Comparison of ENCODE assay signal across 13 cellular contexts in the genomic region with DNA sequence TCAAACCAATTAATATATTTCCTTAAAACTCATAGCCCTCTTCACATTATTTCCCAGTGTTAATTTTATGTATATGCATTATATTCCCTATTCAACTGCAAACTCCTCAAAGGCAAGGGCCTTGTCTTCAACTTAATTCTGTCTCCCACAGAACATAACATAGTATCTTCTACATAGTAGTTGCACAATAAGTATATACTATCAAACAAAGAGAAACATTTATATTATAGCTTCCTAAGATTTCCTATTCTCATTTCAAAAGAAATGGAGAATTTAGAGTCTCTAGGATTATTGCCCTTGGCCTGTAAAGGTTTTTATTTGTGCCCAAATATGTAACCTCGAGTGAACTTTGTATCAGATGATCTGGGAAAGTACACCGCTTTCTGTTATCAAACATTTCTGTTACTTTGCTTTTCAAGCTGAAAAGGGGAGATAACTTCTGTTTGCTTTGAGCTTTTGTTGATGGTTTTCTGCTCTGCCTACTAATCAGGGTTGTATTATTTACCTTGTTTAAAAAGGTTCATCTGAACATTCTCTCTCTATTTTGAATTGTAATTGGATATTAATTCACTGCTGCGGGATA.
DNase-seq lines count a peak whose midpoint lies in the region; ATAC-seq and TF ChIP-seq lines count a peak whose summit lies in the region.
"Had no signal": no experiment of that assay in that cellular context is flagged by ENCODE, and none has a peak within 500 bp of the region (broad histone marks: within the 10 kb centered on the region; RNA-seq: fewer than 3 reads in every experiment).

No MANE protein-coding gene starts in this region.

- no peak for DNase-seq in activated CD4-positive, alpha-beta memory T cell treated with anti-CD3 and anti-CD28 coated beads for 36 hours
- no peak for DNase-seq in activated CD4-positive, alpha-beta memory T cell treated with anti-CD3 and anti-CD28 coated beads, Interleukin-2, amount 10 ng/mL, durations not matched to agents 7 days and 5 days
- DNase-seq in WTC11 (ENCODE audit: low spot score) (no peak), suprapubic skin (ENCODE audit: low spot score in 2 of 2) (no peak), MM.1S (no peak), 8988T (no peak), HuH-7.5 (ENCODE audit: low spot score) (no peak)
- DNase-seq: anterior cingulate cortex, esophagus squamous epithelium, left cardiac atrium, posterior cingulate gyrus, upper lobe of left lung had no signal

- CTCF ChIA-PET in activated CD4-positive, alpha-beta memory T cell treated with anti-CD3 and anti-CD28 coated beads for 36 hours (lab: Charles Lee), result interaction anchor here (1.2 kb wide), 2 partner anchors 74 to 216 kb away, joined by 3 read pairs; no protein-coding TSS in a partner anchor
- CTCF ChIA-PET in activated CD4-positive, alpha-beta memory T cell treated with anti-CD3 and anti-CD28 coated beads, Interleukin-2, amount 10 ng/mL, durations not matched to agents 7 days and 5 days (lab: Charles Lee), result interaction anchor here (1.4 kb wide), 2 partner anchors 12 to 16 kb away, joined by 3 to 8 read pairs; no protein-coding TSS in a partner anchor
- CTCF ChIA-PET in WTC11 (lab: Charles Lee), result interaction anchor here (1.9 kb wide), 1 partner anchor 27 kb away, joined by 5 read pairs; no protein-coding TSS in a partner anchor

- H3K4me3 ChIP-seq in iPS-20b (ENCODE audit: low read length) (no peak overlapping the region), suprapubic skin (no peak overlapping the region), MM.1S (ENCODE audit: low read length) (no peak overlapping the region)
- H3K4me3 ChIP-seq: esophagus squamous epithelium, upper lobe of left lung had no signal

- no peak overlapping the region for H2AFZ ChIP-seq in MM.1S (ENCODE audit: low read length)

- no peaks in the 10 kb centered on the region; the same call in 1 of the 2 replicates for H3F3A ChIP-seq in MM.1S (ENCODE audit: insufficient read depth, low read length)

- no peak for ATAC-seq in WTC11

- POLR2A ChIA-PET in activated CD4-positive, alpha-beta memory T cell treated with anti-CD3 and anti-CD28 coated beads for 36 hours (lab: Charles Lee), result interaction anchor here (0.6 to 0.8 kb wide), 2 partner anchors 68 to 95 kb away, joined by 3 read pairs; no protein-coding TSS in a partner anchor
- POLR2A ChIA-PET in activated CD4-positive, alpha-beta memory T cell treated with anti-CD3 and anti-CD28 coated beads, Interleukin-2, amount 10 ng/mL, durations not matched to agents 7 days and 5 days (lab: Charles Lee), result interaction anchor here (1.1 kb wide), 1 partner anchor 29 kb away, joined by 3 read pairs; no protein-coding TSS in a partner anchor
- POLR2A ChIA-PET in WTC11 (lab: Charles Lee), result no interaction called here

- peaks cover 95% of the 10 kb centered on the region for H3K79me2 ChIP-seq in MM.1S (ENCODE audit: low read length)

- H3K9me3 ChIP-seq in iPS-20b (ENCODE audit: insufficient read depth, low read depth, low read length), result no peaks in the 10 kb centered on the region
- H3K9me3 ChIP-seq in suprapubic skin, result no peaks in the 10 kb centered on the region
- H3K9me3 ChIP-seq in MM.1S (replicated peaks; ENCODE audit: insufficient read depth, low read length), result no peaks in the 10 kb centered on the region
- H3K9me3 ChIP-seq: esophagus squamous epithelium, upper lobe of left lung had no signal

- WGBS in suprapubic skin, result 44% methylated on average over 3 of the region's 3 CpGs

- peaks cover 42% of the 10 kb centered on the region for H3K36me3 Mint-ChIP-seq in activated CD4-positive, alpha-beta memory T cell treated with anti-CD3 and anti-CD28 coated beads for 36 hours
- peaks cover 71% of the 10 kb centered on the region for H3K36me3 Mint-ChIP-seq in activated CD4-positive, alpha-beta memory T cell treated with anti-CD3 and anti-CD28 coated beads, Interleukin-2, amount 10 ng/mL, durations not matched to agents 7 days and 5 days (ENCODE audit: low read depth)
- H3K36me3 Mint-ChIP-seq in WTC11, result peaks cover 23% of the 10 kb centered on the region

- H3K4me1 ChIP-seq in iPS-20b (ENCODE audit: insufficient read depth, low read length) (peaks cover 29% of the 10 kb centered on the region), suprapubic skin (peaks cover 20% of the 10 kb centered on the region), MM.1S (ENCODE audit: low read length) (no peaks in the 10 kb centered on the region)

- H3K27ac Mint-ChIP-seq in activated CD4-positive, alpha-beta memory T cell treated with anti-CD3 and anti-CD28 coated beads for 36 hours, result peak overlapping the region; percentile 34
- H3K27ac Mint-ChIP-seq in activated CD4-positive, alpha-beta memory T cell treated with anti-CD3 and anti-CD28 coated beads, Interleukin-2, amount 10 ng/mL, durations not matched to agents 7 days and 5 days, result no peak overlapping the region
- peak overlapping the region; percentile 24 for H3K27ac Mint-ChIP-seq in WTC11

- H3K9ac ChIP-seq in iPS-20b (ENCODE audit: low read depth, low read length) (0 out of 2 replicates have a peak overlapping the region, but pooled peaks have one; percentile 8), MM.1S (ENCODE audit: low read length) (no peak overlapping the region)

- no peaks in the 10 kb centered on the region for H3K9me3 Mint-ChIP-seq in activated CD4-positive, alpha-beta memory T cell treated with anti-CD3 and anti-CD28 coated beads for 36 hours
- H3K9me3 Mint-ChIP-seq in activated CD4-positive, alpha-beta memory T cell treated with anti-CD3 and anti-CD28 coated beads, Interleukin-2, amount 10 ng/mL, durations not matched to agents 7 days and 5 days, result no peaks in the 10 kb centered on the region
- no peaks in the 10 kb centered on the region for H3K9me3 Mint-ChIP-seq in WTC11

- H3K9me2 ChIP-seq in MM.1S (replicated peaks; ENCODE audit: insufficient read depth, low read length), result no peaks in the 10 kb centered on the region

- TF ChIP-seq POLR2A in suprapubic skin (IDR thresholded peaks at IDR 0.05), result no peak

- H3K27me3 ChIP-seq in iPS-20b (ENCODE audit: insufficient read depth, low read length), result no peaks in the 10 kb centered on the region
- H3K27me3 ChIP-seq in suprapubic skin, result no peaks in the 10 kb centered on the region
- no peaks in the 10 kb centered on the region for H3K27me3 ChIP-seq in MM.1S (replicated peaks; ENCODE audit: insufficient read depth, low read length)
- H3K27me3 ChIP-seq: esophagus squamous epithelium, upper lobe of left lung had no signal

- no peak overlapping the region for H3K4me3 Mint-ChIP-seq in activated CD4-positive, alpha-beta memory T cell treated with anti-CD3 and anti-CD28 coated beads for 36 hours
- no peak overlapping the region for H3K4me3 Mint-ChIP-seq in activated CD4-positive, alpha-beta memory T cell treated with anti-CD3 and anti-CD28 coated beads, Interleukin-2, amount 10 ng/mL, durations not matched to agents 7 days and 5 days
- H3K4me3 Mint-ChIP-seq in WTC11, result no peak overlapping the region

- TF ChIP-seq EP300 in suprapubic skin (IDR thresholded peaks at IDR 0.05), result no peak

- H4K20me1 ChIP-seq in MM.1S (ENCODE audit: insufficient read depth, low read length), result peaks cover 15% of the 10 kb centered on the region

- H3K36me3 ChIP-seq in iPS-20b (ENCODE audit: insufficient read depth, low read depth, low read length) (peaks cover 79% of the 10 kb centered on the region), suprapubic skin (peaks cover 32% of the 10 kb centered on the region), MM.1S (replicated peaks; ENCODE audit: insufficient read depth, low read length) (peaks cover 18% of the 10 kb centered on the region; the same call in 1 of the 2 replicates)

- H3K27me3 Mint-ChIP-seq in activated CD4-positive, alpha-beta memory T cell treated with anti-CD3 and anti-CD28 coated beads for 36 hours, result no peaks in the 10 kb centered on the region
- H3K27me3 Mint-ChIP-seq in activated CD4-positive, alpha-beta memory T cell treated with anti-CD3 and anti-CD28 coated beads, Interleukin-2, amount 10 ng/mL, durations not matched to agents 7 days and 5 days, result no peaks in the 10 kb centered on the region
- H3K27me3 Mint-ChIP-seq in WTC11 (ENCODE audit: low read depth), result no peaks in the 10 kb centered on the region

- H3K27ac ChIP-seq in iPS-20b (ENCODE audit: low read length), result peak overlapping the region; percentile 48
- peak overlapping the region; percentile 39 for H3K27ac ChIP-seq in suprapubic skin
- no peak overlapping the region for H3K27ac ChIP-seq in MM.1S (ENCODE audit: low read length)

- intact Hi-C loops in activated CD4-positive, alpha-beta memory T cell treated with anti-CD3 and anti-CD28 coated beads for 36 hours (cut with micrococcal nuclease), result no loop called here

- H3K4me1 Mint-ChIP-seq in activated CD4-positive, alpha-beta memory T cell treated with anti-CD3 and anti-CD28 coated beads for 36 hours (ENCODE audit: low read depth), result peaks cover 64% of the 10 kb centered on the region
- H3K4me1 Mint-ChIP-seq in activated CD4-positive, alpha-beta memory T cell treated with anti-CD3 and anti-CD28 coated beads, Interleukin-2, amount 10 ng/mL, durations not matched to agents 7 days and 5 days, result peaks cover 53% of the 10 kb centered on the region
- peaks cover 45% of the 10 kb centered on the region for H3K4me1 Mint-ChIP-seq in WTC11

- H3K4me2 ChIP-seq in MM.1S (ENCODE audit: low read depth, low read length), result no peak overlapping the region

- TF ChIP-seq CTCF in WTC11 (IDR thresholded peaks at IDR 0.05) (no peak), suprapubic skin (IDR thresholded peaks at IDR 0.05) (no peak), MM.1S (IDR thresholded peaks at IDR 0.05; ENCODE audit: low read length) (no peak)

TF ChIP-seq in WTC11, 78 proteins besides CTCF, POLR2A, EP300 and RAD21 (continues in another document):
- TF ChIP-seq ZNF423 (CRISPR knock-in tag; IDR thresholded peaks at IDR 0.05), result no peak
